ENCODE assay signal across 1 cellular context in genomic region chr1:234643111-234643849, GRCh38.
TF ChIP-seq lines count a peak whose summit lies in the region.

No MANE protein-coding gene starts in this region.

TF ChIP-seq in HepG2, 621 proteins besides CTCF, POLR2A, EP300 and RAD21 (continued from another document and continues in another):
- TF ChIP-seq, protein P1, sequence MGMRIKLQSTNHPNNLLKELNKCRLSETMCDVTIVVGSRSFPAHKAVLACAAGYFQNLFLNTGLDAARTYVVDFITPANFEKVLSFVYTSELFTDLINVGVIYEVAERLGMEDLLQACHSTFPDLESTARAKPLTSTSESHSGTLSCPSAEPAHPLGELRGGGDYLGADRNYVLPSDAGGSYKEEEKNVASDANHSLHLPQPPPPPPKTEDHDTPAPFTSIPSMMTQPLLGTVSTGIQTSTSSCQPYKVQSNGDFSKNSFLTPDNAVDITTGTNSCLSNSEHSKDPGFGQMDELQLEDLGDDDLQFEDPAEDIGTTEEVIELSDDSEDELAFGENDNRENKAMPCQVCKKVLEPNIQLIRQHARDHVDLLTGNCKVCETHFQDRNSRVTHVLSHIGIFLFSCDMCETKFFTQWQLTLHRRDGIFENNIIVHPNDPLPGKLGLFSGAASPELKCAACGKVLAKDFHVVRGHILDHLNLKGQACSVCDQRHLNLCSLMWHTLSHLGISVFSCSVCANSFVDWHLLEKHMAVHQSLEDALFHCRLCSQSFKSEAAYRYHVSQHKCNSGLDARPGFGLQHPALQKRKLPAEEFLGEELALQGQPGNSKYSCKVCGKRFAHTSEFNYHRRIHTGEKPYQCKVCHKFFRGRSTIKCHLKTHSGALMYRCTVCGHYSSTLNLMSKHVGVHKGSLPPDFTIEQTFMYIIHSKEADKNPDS (CRISPR knock-in tag; IDR thresholded peaks at IDR 0.05): peak; percentile 88
- TF ChIP-seq, protein P2, sequence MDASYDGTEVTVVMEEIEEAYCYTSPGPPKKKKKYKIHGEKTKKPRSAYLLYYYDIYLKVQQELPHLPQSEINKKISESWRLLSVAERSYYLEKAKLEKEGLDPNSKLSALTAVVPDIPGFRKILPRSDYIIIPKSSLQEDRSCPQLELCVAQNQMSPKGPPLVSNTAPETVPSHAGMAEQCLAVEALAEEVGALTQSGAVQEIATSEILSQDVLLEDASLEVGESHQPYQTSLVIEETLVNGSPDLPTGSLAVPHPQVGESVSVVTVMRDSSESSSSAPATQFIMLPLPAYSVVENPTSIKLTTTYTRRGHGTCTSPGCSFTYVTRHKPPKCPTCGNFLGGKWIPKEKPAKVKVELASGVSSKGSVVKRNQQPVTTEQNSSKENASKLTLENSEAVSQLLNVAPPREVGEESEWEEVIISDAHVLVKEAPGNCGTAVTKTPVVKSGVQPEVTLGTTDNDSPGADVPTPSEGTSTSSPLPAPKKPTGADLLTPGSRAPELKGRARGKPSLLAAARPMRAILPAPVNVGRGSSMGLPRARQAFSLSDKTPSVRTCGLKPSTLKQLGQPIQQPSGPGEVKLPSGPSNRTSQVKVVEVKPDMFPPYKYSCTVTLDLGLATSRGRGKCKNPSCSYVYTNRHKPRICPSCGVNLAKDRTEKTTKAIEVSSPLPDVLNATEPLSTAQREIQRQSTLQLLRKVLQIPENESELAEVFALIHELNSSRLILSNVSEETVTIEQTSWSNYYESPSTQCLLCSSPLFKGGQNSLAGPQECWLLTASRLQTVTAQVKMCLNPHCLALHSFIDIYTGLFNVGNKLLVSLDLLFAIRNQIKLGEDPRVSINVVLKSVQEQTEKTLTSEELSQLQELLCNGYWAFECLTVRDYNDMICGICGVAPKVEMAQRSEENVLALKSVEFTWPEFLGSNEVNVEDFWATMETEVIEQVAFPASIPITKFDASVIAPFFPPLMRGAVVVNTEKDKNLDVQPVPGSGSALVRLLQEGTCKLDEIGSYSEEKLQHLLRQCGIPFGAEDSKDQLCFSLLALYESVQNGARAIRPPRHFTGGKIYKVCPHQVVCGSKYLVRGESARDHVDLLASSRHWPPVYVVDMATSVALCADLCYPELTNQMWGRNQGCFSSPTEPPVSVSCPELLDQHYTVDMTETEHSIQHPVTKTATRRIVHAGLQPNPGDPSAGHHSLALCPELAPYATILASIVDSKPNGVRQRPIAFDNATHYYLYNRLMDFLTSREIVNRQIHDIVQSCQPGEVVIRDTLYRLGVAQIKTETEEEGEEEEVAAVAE (CRISPR knock-in tag; IDR thresholded peaks at IDR 0.05; ENCODE audit: borderline replicate concordance): peak; percentile 93; the same call in 1 of the 2 replicates
- TF ChIP-seq CHD2 (IDR thresholded peaks at IDR 0.05; ENCODE audit: low read depth, low read length): no peak
- no peak for TF ChIP-seq TRAFD1 (CRISPR knock-in tag; IDR thresholded peaks at IDR 0.05; ENCODE audit: borderline replicate concordance)
- TF ChIP-seq SRSF1 (optimal IDR thresholded peaks at IDR 0.05; ENCODE audit: low read depth, low read length): no peak
- peak; percentile 93 for TF ChIP-seq ELF4 (CRISPR knock-in tag; IDR thresholded peaks at IDR 0.05; ENCODE audit: borderline replicate concordance)
- TF ChIP-seq KMT2B (CRISPR knock-in tag; IDR thresholded peaks at IDR 0.05): no peak; the same call in 1 of the 2 replicates
- no peak for TF ChIP-seq ZNF777 (CRISPR knock-in tag; IDR thresholded peaks at IDR 0.05)
- peak; percentile 93 for TF ChIP-seq ZNF350 (CRISPR knock-in tag; IDR thresholded peaks at IDR 0.05; ENCODE audit: borderline replicate concordance, low read depth)
- TF ChIP-seq ZBTB10 (CRISPR knock-in tag; IDR thresholded peaks at IDR 0.05; ENCODE audit: borderline replicate concordance): 0 out of 2 replicates have a peak, but pooled peaks have one; percentile 64
- peak; percentile 73 for TF ChIP-seq ELF1 (CRISPR knock-in tag; IDR thresholded peaks at IDR 0.05)
- 0 out of 2 replicates have a peak, but pooled peaks have one; percentile 33 for TF ChIP-seq HNRNPL (IDR thresholded peaks at IDR 0.05; ENCODE audit: low read depth, low read length)
- no peak for TF ChIP-seq MTF2 (CRISPR knock-in tag; IDR thresholded peaks at IDR 0.05; ENCODE audit: borderline replicate concordance)
- peak; percentile 98 for TF ChIP-seq MIXL1 (CRISPR knock-in tag; IDR thresholded peaks at IDR 0.05)
- TF ChIP-seq MTA3 (CRISPR knock-in tag; IDR thresholded peaks at IDR 0.05): no peak
- TF ChIP-seq HNRNPLL (IDR thresholded peaks at IDR 0.05; ENCODE audit: low read depth, low read length, poor library complexity, severe bottlenecking): peak; percentile 28
- TF ChIP-seq, protein P3, sequence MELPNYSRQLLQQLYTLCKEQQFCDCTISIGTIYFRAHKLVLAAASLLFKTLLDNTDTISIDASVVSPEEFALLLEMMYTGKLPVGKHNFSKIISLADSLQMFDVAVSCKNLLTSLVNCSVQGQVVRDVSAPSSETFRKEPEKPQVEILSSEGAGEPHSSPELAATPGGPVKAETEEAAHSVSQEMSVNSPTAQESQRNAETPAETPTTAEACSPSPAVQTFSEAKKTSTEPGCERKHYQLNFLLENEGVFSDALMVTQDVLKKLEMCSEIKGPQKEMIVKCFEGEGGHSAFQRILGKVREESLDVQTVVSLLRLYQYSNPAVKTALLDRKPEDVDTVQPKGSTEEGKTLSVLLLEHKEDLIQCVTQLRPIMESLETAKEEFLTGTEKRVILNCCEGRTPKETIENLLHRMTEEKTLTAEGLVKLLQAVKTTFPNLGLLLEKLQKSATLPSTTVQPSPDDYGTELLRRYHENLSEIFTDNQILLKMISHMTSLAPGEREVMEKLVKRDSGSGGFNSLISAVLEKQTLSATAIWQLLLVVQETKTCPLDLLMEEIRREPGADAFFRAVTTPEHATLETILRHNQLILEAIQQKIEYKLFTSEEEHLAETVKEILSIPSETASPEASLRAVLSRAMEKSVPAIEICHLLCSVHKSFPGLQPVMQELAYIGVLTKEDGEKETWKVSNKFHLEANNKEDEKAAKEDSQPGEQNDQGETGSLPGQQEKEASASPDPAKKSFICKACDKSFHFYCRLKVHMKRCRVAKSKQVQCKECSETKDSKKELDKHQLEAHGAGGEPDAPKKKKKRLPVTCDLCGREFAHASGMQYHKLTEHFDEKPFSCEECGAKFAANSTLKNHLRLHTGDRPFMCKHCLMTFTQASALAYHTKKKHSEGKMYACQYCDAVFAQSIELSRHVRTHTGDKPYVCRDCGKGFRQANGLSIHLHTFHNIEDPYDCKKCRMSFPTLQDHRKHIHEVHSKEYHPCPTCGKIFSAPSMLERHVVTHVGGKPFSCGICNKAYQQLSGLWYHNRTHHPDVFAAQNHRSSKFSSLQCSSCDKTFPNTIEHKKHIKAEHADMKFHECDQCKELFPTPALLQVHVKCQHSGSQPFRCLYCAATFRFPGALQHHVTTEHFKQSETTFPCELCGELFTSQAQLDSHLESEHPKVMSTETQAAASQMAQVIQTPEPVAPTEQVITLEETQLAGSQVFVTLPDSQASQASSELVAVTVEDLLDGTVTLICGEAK (IDR thresholded peaks at IDR 0.05): no peak
- TF ChIP-seq, protein P3 (CRISPR knock-in tag; IDR thresholded peaks at IDR 0.05): peak; percentile 92; the same call in 1 of the 2 replicates
- peak; percentile 65; the same call in 1 of the 2 replicates for TF ChIP-seq MAF1 (CRISPR knock-in tag; IDR thresholded peaks at IDR 0.05; ENCODE audit: borderline replicate concordance)
- TF ChIP-seq TCF12 (IDR thresholded peaks at IDR 0.05): no peak
- TF ChIP-seq TCF12 (CRISPR knock-in tag; IDR thresholded peaks at IDR 0.05): peak; percentile 100
- no peak for TF ChIP-seq ZNF75D (CRISPR knock-in tag; IDR thresholded peaks at IDR 0.05; ENCODE audit: borderline replicate concordance)
- no peak for TF ChIP-seq ZNF20 (CRISPR knock-in tag; IDR thresholded peaks at IDR 0.05)
- TF ChIP-seq ZNF234 (CRISPR knock-in tag; conservative IDR thresholded peaks at IDR 0.05): no peak
- no peak for TF ChIP-seq PAWR (CRISPR knock-in tag; IDR thresholded peaks at IDR 0.05; ENCODE audit: borderline replicate concordance)
- TF ChIP-seq, protein P4, sequence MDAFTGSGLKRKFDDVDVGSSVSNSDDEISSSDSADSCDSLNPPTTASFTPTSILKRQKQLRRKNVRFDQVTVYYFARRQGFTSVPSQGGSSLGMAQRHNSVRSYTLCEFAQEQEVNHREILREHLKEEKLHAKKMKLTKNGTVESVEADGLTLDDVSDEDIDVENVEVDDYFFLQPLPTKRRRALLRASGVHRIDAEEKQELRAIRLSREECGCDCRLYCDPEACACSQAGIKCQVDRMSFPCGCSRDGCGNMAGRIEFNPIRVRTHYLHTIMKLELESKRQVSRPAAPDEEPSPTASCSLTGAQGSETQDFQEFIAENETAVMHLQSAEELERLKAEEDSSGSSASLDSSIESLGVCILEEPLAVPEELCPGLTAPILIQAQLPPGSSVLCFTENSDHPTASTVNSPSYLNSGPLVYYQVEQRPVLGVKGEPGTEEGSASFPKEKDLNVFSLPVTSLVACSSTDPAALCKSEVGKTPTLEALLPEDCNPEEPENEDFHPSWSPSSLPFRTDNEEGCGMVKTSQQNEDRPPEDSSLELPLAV (CRISPR knock-in tag; conservative IDR thresholded peaks at IDR 0.05; ENCODE audit: low read depth): no peak
- TF ChIP-seq NR3C1 (CRISPR knock-in tag; IDR thresholded peaks at IDR 0.05): no peak
- TF ChIP-seq MYPOP (CRISPR knock-in tag; IDR thresholded peaks at IDR 0.05): peak; percentile 91
- TF ChIP-seq ZNF570 (CRISPR knock-in tag; IDR thresholded peaks at IDR 0.05; ENCODE audit: borderline replicate concordance): no peak
- no peak for TF ChIP-seq CREBL2 (CRISPR knock-in tag; IDR thresholded peaks at IDR 0.05; ENCODE audit: borderline replicate concordance)
